Comparison of ENCODE assay signal across 12 cellular contexts in genomic region chr2:101815739-101816391, GRCh38.
DNase-seq lines count a peak whose midpoint lies in the region; ATAC-seq and TF ChIP-seq lines count a peak whose summit lies in the region.
"Had no signal": no experiment of that assay in that cellular context is flagged by ENCODE, and none has a peak within 500 bp of the region (broad histone marks: within the 10 kb centered on the region; RNA-seq: fewer than 3 reads in every experiment).

No MANE protein-coding gene starts in this region.

- peak overlapping the region; percentile 52 for H2BK12ac ChIP-seq in trophoblast cell (ENCODE audit: low read length)

- peaks cover 53% of the 10 kb centered on the region for H3K4me1 Mint-ChIP-seq in T-helper 17 cell
- peaks cover 81% of the 10 kb centered on the region for H3K4me1 Mint-ChIP-seq in glutamatergic neuron (ENCODE audit: low read depth, unreplicated experiment)

- peak overlapping the region; percentile 21 for H3K27ac ChIP-seq in HUES48 (ENCODE audit: low read depth, low read length)
- H3K27ac ChIP-seq in trophoblast cell (ENCODE audit: low read depth, low read length) = no peak overlapping the region
- H3K27ac ChIP-seq: suprapubic skin had no signal

- H4K8ac ChIP-seq in trophoblast cell (ENCODE audit: low read depth, low read length) = peak overlapping the region; percentile 13

- H3K27me3 ChIP-seq in HUES48 (ENCODE audit: control insufficient read depth, insufficient read depth, low read length) = no peaks in the 10 kb centered on the region
- no peaks in the 10 kb centered on the region for H3K27me3 ChIP-seq in trophoblast cell (ENCODE audit: insufficient read depth, low read length)
- H3K27me3 ChIP-seq: suprapubic skin had no signal

- peaks cover 6% of the 10 kb centered on the region for H3K79me1 ChIP-seq in trophoblast cell (ENCODE audit: low read length)

- H3K23ac ChIP-seq in trophoblast cell (ENCODE audit: low read length) = no peak overlapping the region

- H3K36me3 Mint-ChIP-seq in T-helper 17 cell (ENCODE audit: low read depth) (no peaks in the 10 kb centered on the region), glutamatergic neuron (ENCODE audit: unreplicated experiment) (no peaks in the 10 kb centered on the region)

- H3K36me3 ChIP-seq in HUES48 (ENCODE audit: control insufficient read depth, insufficient read depth, low read length) (no peaks in the 10 kb centered on the region), trophoblast cell (ENCODE audit: control insufficient read depth in 1 of 2, insufficient read depth in 2 of 2, low read length in 2 of 2) (peaks cover 0 to 2% of the 10 kb centered on the region in 2 experiments)
- H3K36me3 ChIP-seq: suprapubic skin had no signal

- H3K4me3 ChIP-seq in HUES48 (ENCODE audit: low read depth, low read length) (no peak overlapping the region), trophoblast cell (ENCODE audit: low read depth, low read length) (no peak overlapping the region)
- H3K4me3 ChIP-seq: suprapubic skin had no signal

- no peak for ATAC-seq in T-helper 17 cell
- ATAC-seq in GM21737 (IDR thresholded peaks at IDR 0.05; ENCODE audit: unreplicated experiment) = no peak

- H3K9me3 ChIP-seq in HUES48 (ENCODE audit: control insufficient read depth, insufficient read depth, low read length) (no peaks in the 10 kb centered on the region), T-helper 17 cell (ENCODE audit: control insufficient read depth, low read length, poor library complexity, severe bottlenecking) (peaks cover 2% of the 10 kb centered on the region), trophoblast cell (ENCODE audit: insufficient read depth, low read depth, low read length) (no peaks in the 10 kb centered on the region)
- H3K9me3 ChIP-seq: suprapubic skin had no signal

- H3K4me1 ChIP-seq in HUES48 (ENCODE audit: control insufficient read depth, insufficient read depth, low read length) (peaks cover 49% of the 10 kb centered on the region), trophoblast cell (ENCODE audit: control insufficient read depth in 1 of 2, insufficient read depth in 2 of 2, low read length in 2 of 2) (peaks cover 11 to 21% of the 10 kb centered on the region in 2 experiments)

- H3K79me2 ChIP-seq in trophoblast cell (ENCODE audit: control insufficient read depth, insufficient read depth, low read length, poor library complexity) = peaks cover 11% of the 10 kb centered on the region

- H2BK120ac ChIP-seq in trophoblast cell (ENCODE audit: insufficient read depth, low read length, poor library complexity) = no peak overlapping the region

- H2AK5ac ChIP-seq in trophoblast cell (ENCODE audit: low read length) = no peak overlapping the region

- H3K27ac Mint-ChIP-seq in T-helper 17 cell (peak overlapping the region; percentile 48), glutamatergic neuron (ENCODE audit: unreplicated experiment) (peak overlapping the region; percentile 77)

- no peak overlapping the region for H3K4me3 Mint-ChIP-seq in T-helper 17 cell
- H3K4me3 Mint-ChIP-seq in glutamatergic neuron (ENCODE audit: unreplicated experiment) = peak overlapping the region; percentile 67

- no peak overlapping the region for H4K91ac ChIP-seq in trophoblast cell (ENCODE audit: low read depth, low read length)

- H3K9ac ChIP-seq in HUES48 (ENCODE audit: low read depth, low read length) (no peak overlapping the region), trophoblast cell (ENCODE audit: low read length) (no peak overlapping the region)

- H3K27me3 Mint-ChIP-seq in T-helper 17 cell (no peaks in the 10 kb centered on the region), glutamatergic neuron (ENCODE audit: unreplicated experiment) (peaks cover 19% of the 10 kb centered on the region)

- H3K18ac ChIP-seq in trophoblast cell (ENCODE audit: low read length) = peak overlapping the region; percentile 66

- H3K4ac ChIP-seq in trophoblast cell (ENCODE audit: low read depth, low read length) = peak overlapping the region; percentile 57

- H3K14ac ChIP-seq in trophoblast cell (ENCODE audit: low read length) = no peak overlapping the region

- WGBS in trophoblast cell (ENCODE audit: extremely low coverage, insufficient coverage, insufficient read length) = no CpG with 5 or more reads among the region's 14 CpGs

- H3K9me3 Mint-ChIP-seq in glutamatergic neuron (ENCODE audit: unreplicated experiment) = peaks cover 22% of the 10 kb centered on the region

- TF ChIP-seq CTCF in glutamatergic neuron (IDR thresholded peaks at IDR 0.05; ENCODE audit: partially characterized antibody, unreplicated experiment) = no peak

- no peak for DNase-seq in T-helper 17 cell
- DNase-seq in glutamatergic neuron = peak; percentile 36
- DNase-seq in trophoblast cell = no peak
- no peak for DNase-seq in NCI-H1092 treated with DMSO at 0.1 percent for 48 hours (lab: John Stamatoyannopoulos, UW)
- DNase-seq in SKM-1 (lab: John Stamatoyannopoulos, UW; ENCODE audit: unreplicated experiment) = no peak
- DNase-seq: activated CD4-positive, CD25-positive, alpha-beta regulatory T cell; activated T-cell treated with anti-CD3 and anti-CD28 coated beads, Interleukin-2, amount 50 U/mL, for 48 hours; central memory CD4-positive, alpha-beta T cell; DMS79 treated with DMSO at 0.1 percent for 48 hours had no signal

- H3K4me2 ChIP-seq in trophoblast cell (ENCODE audit: low read length) = no peak overlapping the region

- no peak overlapping the region for H2BK5ac ChIP-seq in trophoblast cell (ENCODE audit: low read depth, low read length, poor library complexity)

- no peak overlapping the region for H4K12ac ChIP-seq in trophoblast cell (ENCODE audit: low read depth, low read length)

- no peak overlapping the region for H2AFZ ChIP-seq in trophoblast cell (ENCODE audit: insufficient read depth, low read length, poor library complexity)
